1 cellular context compared by ENCODE assay signal in genomic region chr17:18183334-18184142, GRCh38.
A peak's percentile ranks its signal among the peaks of the same experiment; 100 is the strongest.
TF ChIP-seq lines count a peak whose summit lies in the region.

TSS of gene ALKBH5 (plus strand) at chr17:18183828. CDS start at chr17:18184244, 416 bp downstream.

TF ChIP-seq in GM12878, 131 proteins besides CTCF, POLR2A, EP300 and RAD21 (continued from another document):
- TF ChIP-seq, protein P1, sequence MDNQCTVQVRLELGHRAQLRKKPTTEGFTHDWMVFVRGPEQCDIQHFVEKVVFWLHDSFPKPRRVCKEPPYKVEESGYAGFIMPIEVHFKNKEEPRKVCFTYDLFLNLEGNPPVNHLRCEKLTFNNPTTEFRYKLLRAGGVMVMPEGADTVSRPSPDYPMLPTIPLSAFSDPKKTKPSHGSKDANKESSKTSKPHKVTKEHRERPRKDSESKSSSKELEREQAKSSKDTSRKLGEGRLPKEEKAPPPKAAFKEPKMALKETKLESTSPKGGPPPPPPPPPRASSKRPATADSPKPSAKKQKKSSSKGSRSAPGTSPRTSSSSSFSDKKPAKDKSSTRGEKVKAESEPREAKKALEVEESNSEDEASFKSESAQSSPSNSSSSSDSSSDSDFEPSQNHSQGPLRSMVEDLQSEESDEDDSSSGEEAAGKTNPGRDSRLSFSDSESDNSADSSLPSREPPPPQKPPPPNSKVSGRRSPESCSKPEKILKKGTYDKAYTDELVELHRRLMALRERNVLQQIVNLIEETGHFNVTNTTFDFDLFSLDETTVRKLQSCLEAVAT (IDR thresholded peaks at IDR 0.05) = no peak
- peak; percentile 94 for TF ChIP-seq SP1 (IDR thresholded peaks at IDR 0.05; ENCODE audit: low read depth, low read length)
- no peak for TF ChIP-seq NFXL1 (IDR thresholded peaks at IDR 0.05; ENCODE audit: borderline replicate concordance)
- TF ChIP-seq E2F4 (IDR thresholded peaks at IDR 0.05; ENCODE audit: low read depth, low read length) = no peak
- peak; percentile 64 for TF ChIP-seq CEBPZ (IDR thresholded peaks at IDR 0.05; ENCODE audit: low read depth, low read length)
- TF ChIP-seq MEF2B (IDR thresholded peaks at IDR 0.05; ENCODE audit: partially characterized antibody, poor library complexity, severe bottlenecking) = no peak
- TF ChIP-seq GATAD2B (conservative IDR thresholded peaks at IDR 0.05; ENCODE audit: low read depth) = peak; percentile 69; the same call in 1 of the 2 replicates
- TF ChIP-seq BHLHE40 (IDR thresholded peaks at IDR 0.05; ENCODE audit: borderline replicate concordance in 1 of 2, low read depth in 2 of 2, low read length in 1 of 2) = peak; percentile 60 to 77
- peak; percentile 8; the same call in 1 of the 2 replicates for TF ChIP-seq PML (IDR thresholded peaks at IDR 0.05; ENCODE audit: low read length)
- no peak for TF ChIP-seq SUZ12 (IDR thresholded peaks at IDR 0.05; ENCODE audit: unreplicated experiment)
- TF ChIP-seq TAF1 (IDR thresholded peaks at IDR 0.05; ENCODE audit: borderline replicate concordance, low read depth, low read length) = peak; percentile 32; the same call in 1 of the 2 replicates
- 0 out of 2 replicates have a peak, but pooled peaks have one; percentile 39 for TF ChIP-seq ESRRA (IDR thresholded peaks at IDR 0.05; ENCODE audit: low read length)
- TF ChIP-seq, protein P2, sequence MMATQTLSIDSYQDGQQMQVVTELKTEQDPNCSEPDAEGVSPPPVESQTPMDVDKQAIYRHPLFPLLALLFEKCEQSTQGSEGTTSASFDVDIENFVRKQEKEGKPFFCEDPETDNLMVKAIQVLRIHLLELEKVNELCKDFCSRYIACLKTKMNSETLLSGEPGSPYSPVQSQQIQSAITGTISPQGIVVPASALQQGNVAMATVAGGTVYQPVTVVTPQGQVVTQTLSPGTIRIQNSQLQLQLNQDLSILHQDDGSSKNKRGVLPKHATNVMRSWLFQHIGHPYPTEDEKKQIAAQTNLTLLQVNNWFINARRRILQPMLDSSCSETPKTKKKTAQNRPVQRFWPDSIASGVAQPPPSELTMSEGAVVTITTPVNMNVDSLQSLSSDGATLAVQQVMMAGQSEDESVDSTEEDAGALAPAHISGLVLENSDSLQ (IDR thresholded peaks at IDR 0.05) = peak; percentile 100
- TF ChIP-seq RFX5 (IDR thresholded peaks at IDR 0.05; ENCODE audit: low read depth, low read length) = peak; percentile 54; the same call in 1 of the 2 replicates
- TF ChIP-seq MYB (IDR thresholded peaks at IDR 0.05; ENCODE audit: borderline replicate concordance, low read depth, low read length) = no peak
- TF ChIP-seq, protein P3, sequence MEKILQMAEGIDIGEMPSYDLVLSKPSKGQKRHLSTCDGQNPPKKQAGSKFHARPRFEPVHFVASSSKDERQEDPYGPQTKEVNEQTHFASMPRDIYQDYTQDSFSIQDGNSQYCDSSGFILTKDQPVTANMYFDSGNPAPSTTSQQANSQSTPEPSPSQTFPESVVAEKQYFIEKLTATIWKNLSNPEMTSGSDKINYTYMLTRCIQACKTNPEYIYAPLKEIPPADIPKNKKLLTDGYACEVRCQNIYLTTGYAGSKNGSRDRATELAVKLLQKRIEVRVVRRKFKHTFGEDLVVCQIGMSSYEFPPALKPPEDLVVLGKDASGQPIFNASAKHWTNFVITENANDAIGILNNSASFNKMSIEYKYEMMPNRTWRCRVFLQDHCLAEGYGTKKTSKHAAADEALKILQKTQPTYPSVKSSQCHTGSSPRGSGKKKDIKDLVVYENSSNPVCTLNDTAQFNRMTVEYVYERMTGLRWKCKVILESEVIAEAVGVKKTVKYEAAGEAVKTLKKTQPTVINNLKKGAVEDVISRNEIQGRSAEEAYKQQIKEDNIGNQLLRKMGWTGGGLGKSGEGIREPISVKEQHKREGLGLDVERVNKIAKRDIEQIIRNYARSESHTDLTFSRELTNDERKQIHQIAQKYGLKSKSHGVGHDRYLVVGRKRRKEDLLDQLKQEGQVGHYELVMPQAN (conservative IDR thresholded peaks at IDR 0.05) = peak; percentile 75
- no peak; the same call in 1 of the 2 replicates for TF ChIP-seq BRCA1 (IDR thresholded peaks at IDR 0.05; ENCODE audit: low read depth, low read length)
- TF ChIP-seq CBX3 (IDR thresholded peaks at IDR 0.05; ENCODE audit: borderline replicate concordance, low read depth) = no peak
- no peak for TF ChIP-seq TCF7 (IDR thresholded peaks at IDR 0.05; ENCODE audit: borderline replicate concordance)
- no peak for TF ChIP-seq CBX5 (IDR thresholded peaks at IDR 0.05; ENCODE audit: low read depth)
- TF ChIP-seq, protein P4, sequence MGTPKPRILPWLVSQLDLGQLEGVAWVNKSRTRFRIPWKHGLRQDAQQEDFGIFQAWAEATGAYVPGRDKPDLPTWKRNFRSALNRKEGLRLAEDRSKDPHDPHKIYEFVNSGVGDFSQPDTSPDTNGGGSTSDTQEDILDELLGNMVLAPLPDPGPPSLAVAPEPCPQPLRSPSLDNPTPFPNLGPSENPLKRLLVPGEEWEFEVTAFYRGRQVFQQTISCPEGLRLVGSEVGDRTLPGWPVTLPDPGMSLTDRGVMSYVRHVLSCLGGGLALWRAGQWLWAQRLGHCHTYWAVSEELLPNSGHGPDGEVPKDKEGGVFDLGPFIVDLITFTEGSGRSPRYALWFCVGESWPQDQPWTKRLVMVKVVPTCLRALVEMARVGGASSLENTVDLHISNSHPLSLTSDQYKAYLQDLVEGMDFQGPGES (IDR thresholded peaks at IDR 0.05) = peak; percentile 78; the same call in 1 of the 2 replicates
- peak; percentile 48 for TF ChIP-seq ATF7 (IDR thresholded peaks at IDR 0.05; ENCODE audit: low read depth)
- TF ChIP-seq CHD1 (IDR thresholded peaks at IDR 0.05; ENCODE audit: low read depth, low read length) = no peak
- peak; percentile 99 for TF ChIP-seq NRF1 (conservative IDR thresholded peaks at IDR 0.05; ENCODE audit: low read depth, low read length)
- TF ChIP-seq CHD4 (IDR thresholded peaks at IDR 0.05) = no peak
- TF ChIP-seq JUND (IDR thresholded peaks at IDR 0.05; ENCODE audit: low read depth, low read length) = 0 out of 2 replicates have a peak, but pooled peaks have one; percentile 37
- no peak for TF ChIP-seq JUNB (IDR thresholded peaks at IDR 0.05)
- TF ChIP-seq FOS (IDR thresholded peaks at IDR 0.05; ENCODE audit: borderline replicate concordance, extremely low read depth, insufficient read length) = peak; percentile 47
- peak; percentile 30; the same call in 1 of the 2 replicates for TF ChIP-seq SPI1 (IDR thresholded peaks at IDR 0.05; ENCODE audit: borderline replicate concordance, insufficient read depth, low read depth, low read length)
- no peak for TF ChIP-seq TCF12 (IDR thresholded peaks at IDR 0.05; ENCODE audit: low read depth, low read length)
- TF ChIP-seq ZNF24 (IDR thresholded peaks at IDR 0.05) = no peak
- no peak for TF ChIP-seq ZBTB33 (IDR thresholded peaks at IDR 0.05)
- TF ChIP-seq CREM (IDR thresholded peaks at IDR 0.05; ENCODE audit: low read depth) = peak; percentile 92
- peak in 1 of 2 experiments; percentile 61; a peak in 2 of 4 replicates for TF ChIP-seq SRF (IDR thresholded peaks at IDR 0.05; ENCODE audit: low read depth in 2 of 2, low read length in 2 of 2)
- TF ChIP-seq E2F8 (IDR thresholded peaks at IDR 0.05; ENCODE audit: low read depth, partially characterized antibody) = no peak
- no peak for TF ChIP-seq YBX1 (IDR thresholded peaks at IDR 0.05)
- TF ChIP-seq, protein P5, sequence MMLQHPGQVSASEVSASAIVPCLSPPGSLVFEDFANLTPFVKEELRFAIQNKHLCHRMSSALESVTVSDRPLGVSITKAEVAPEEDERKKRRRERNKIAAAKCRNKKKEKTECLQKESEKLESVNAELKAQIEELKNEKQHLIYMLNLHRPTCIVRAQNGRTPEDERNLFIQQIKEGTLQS (IDR thresholded peaks at IDR 0.05; ENCODE audit: borderline replicate concordance, extremely low read depth, low read depth, low read length) = no peak
- 0 out of 2 replicates have a peak, but pooled peaks have one; percentile 70 for TF ChIP-seq STAT1 (conservative IDR thresholded peaks at IDR 0.05)
- no peak; the same call in 1 of the 2 replicates for TF ChIP-seq NR2C1 (IDR thresholded peaks at IDR 0.05)
- TF ChIP-seq BCLAF1 (IDR thresholded peaks at IDR 0.05) = no peak
- no peak; the same call in 1 of the 2 replicates for TF ChIP-seq SIN3A (IDR thresholded peaks at IDR 0.05; ENCODE audit: low read depth, low read length)
